9 cellular contexts compared by ENCODE assay signal in genomic region chr6:127342296-127342945, GRCh38. TPM values are rescaled to one million over a fixed set of nuclear protein-coding genes. Genes with fewer than 3 reads are reported as not detected.
DNase-seq lines count a peak whose midpoint lies in the region; ATAC-seq and TF ChIP-seq lines count a peak whose summit lies in the region.
"Had no signal": no experiment of that assay in that cellular context is flagged by ENCODE, and none has a peak within 500 bp of the region (broad histone marks: within the 10 kb centered on the region; RNA-seq: fewer than 3 reads in every experiment).

No MANE protein-coding gene starts in this region.

- 20% methylated on average over 10 of the region's 10 CpGs for WGBS in suprapubic skin

- H3K27me3 ChIP-seq in BLaER1 (no peaks in the 10 kb centered on the region), suprapubic skin (no peaks in the 10 kb centered on the region)

- H3K4me3 ChIP-seq in BLaER1 (peak overlapping the region; percentile 78), suprapubic skin (peak overlapping the region; percentile 89)

- H3K9me3 ChIP-seq in BLaER1 (no peaks in the 10 kb centered on the region), suprapubic skin (no peaks in the 10 kb centered on the region)

- H3K36me3 Mint-ChIP-seq in WTC11, result no peaks in the 10 kb centered on the region
- H3K36me3 Mint-ChIP-seq in activated naive CD4-positive, alpha-beta T cell treated with anti-CD3 and anti-CD28 coated beads, Interleukin-2, amount 50 U/mL, for 72 hours, result peaks cover 0 to 7% of the 10 kb centered on the region in 2 donors

- no peak for TF ChIP-seq CTCF in WTC11 (IDR thresholded peaks at IDR 0.05)
- no peak for TF ChIP-seq CTCF in suprapubic skin (IDR thresholded peaks at IDR 0.05)

- no peak overlapping the region for H3K4me3 Mint-ChIP-seq in WTC11
- H3K4me3 Mint-ChIP-seq: nephron had no signal

- H3K27ac ChIP-seq in BLaER1, result peak overlapping the region; percentile 96
- peak overlapping the region; percentile 90 for H3K27ac ChIP-seq in suprapubic skin

- H3K4me2 ChIP-seq in BLaER1, result peak overlapping the region; percentile 88

- H3K9ac ChIP-seq in BLaER1, result peak overlapping the region; percentile 94

- POLR2A ChIA-PET in WTC11 (lab: Charles Lee), result no interaction called here

- H3K27ac Mint-ChIP-seq in WTC11, result no peak overlapping the region
- no peak overlapping the region for H3K27ac Mint-ChIP-seq in activated naive CD4-positive, alpha-beta T cell treated with anti-CD3 and anti-CD28 coated beads, Interleukin-2, amount 50 U/mL, for 72 hours

- TF ChIP-seq POLR2A in suprapubic skin (IDR thresholded peaks at IDR 0.05), result no peak

- peaks cover 13% of the 10 kb centered on the region; the same call in 1 of the 2 replicates for H3K36me3 ChIP-seq in BLaER1
- no peaks in the 10 kb centered on the region for H3K36me3 ChIP-seq in suprapubic skin

- H3K4me1 Mint-ChIP-seq in WTC11, result peaks cover 26% of the 10 kb centered on the region
- H3K4me1 Mint-ChIP-seq: nephron had no signal

- no peaks in the 10 kb centered on the region for H3K27me3 Mint-ChIP-seq in WTC11 (ENCODE audit: low read depth)

- peak; percentile 0 for ATAC-seq in HG03039 (IDR thresholded peaks at IDR 0.05; ENCODE audit: unreplicated experiment)
- ATAC-seq in WTC11, result peak; percentile 31
- no peak for ATAC-seq in HG02798 (IDR thresholded peaks at IDR 0.05; ENCODE audit: poor library complexity, unreplicated experiment)
- ATAC-seq in HG02763 (IDR thresholded peaks at IDR 0.05; ENCODE audit: unreplicated experiment), result no peak
- ATAC-seq in activated naive CD4-positive, alpha-beta T cell treated with anti-CD3 and anti-CD28 coated beads, Interleukin-2, amount 50 U/mL, for 72 hours, result no peak

- CTCF ChIA-PET in WTC11 (lab: Charles Lee), result interaction anchor here (0.9 to 1.1 kb wide), 3 partner anchors 76 to 174 kb away, joined by 3 to 7 read pairs (median 4); partner anchors contain the start of gene RNF146

- H3K4me1 ChIP-seq in BLaER1, result peaks cover 36% of the 10 kb centered on the region
- peaks cover 41% of the 10 kb centered on the region for H3K4me1 ChIP-seq in suprapubic skin

- H3K9me3 Mint-ChIP-seq in WTC11, result peaks cover 4% of the 10 kb centered on the region
- H3K9me3 Mint-ChIP-seq in activated naive CD4-positive, alpha-beta T cell treated with anti-CD3 and anti-CD28 coated beads, Interleukin-2, amount 50 U/mL, for 72 hours, result peaks cover 0 to 4% of the 10 kb centered on the region in 2 donors

- DNase-seq in WTC11 (ENCODE audit: low spot score) (no peak), iPS-NIHi11 (ENCODE audit: low spot score) (peak; percentile 15), suprapubic skin (ENCODE audit: low spot score in 2 of 2) (no peak)
- no peak for DNase-seq in activated naive CD4-positive, alpha-beta T cell treated with anti-CD3 and anti-CD28 coated beads, Interleukin-2, amount 50 U/mL, for 72 hours (ENCODE audit: low spot score in 2 of 2)

- H4K20me1 ChIP-seq in BLaER1, result peaks cover 40% of the 10 kb centered on the region

- no peak for TF ChIP-seq EP300 in suprapubic skin (IDR thresholded peaks at IDR 0.05)

TF ChIP-seq in WTC11, 78 proteins besides CTCF, POLR2A, EP300 and RAD21:
- TF ChIP-seq TEAD4 (CRISPR knock-in tag; IDR thresholded peaks at IDR 0.05) (0 out of 2 replicates have a peak, but pooled peaks have one; percentile 29), HMGXB4 (CRISPR knock-in tag; IDR thresholded peaks at IDR 0.05) (no peak), PREB (CRISPR knock-in tag; IDR thresholded peaks at IDR 0.05; ENCODE audit: borderline replicate concordance) (no peak), NR3C1 (CRISPR knock-in tag; conservative IDR thresholded peaks at IDR 0.05; ENCODE audit: low read depth) (no peak)
TF ChIP-seq in WTC11: peak in this region for 1.

RNA-seq across cellular contexts. Expression of gene ECHDC1, which starts 1.0 kb away (rescaled TPM):
- total RNA-seq in WTC11 (2021) (43.1 to 60.0 TPM (median 44.3 TPM) in 3 replicates), suprapubic skin (10 to 100 TPM; 23.9 to 42.6 (median 38.0) TPM)
- 10 to 100 TPM; 47.9 to 56.6 TPM for total RNA-seq in activated naive CD4-positive, alpha-beta T cell treated with anti-CD3 and anti-CD28 coated beads, Interleukin-2, amount 50 U/mL, for 72 hours

Comparison
In these comparisons a context has a peak if more than half of its experiments do, and no peak if none do; other contexts are left out.
1. ATAC-seq: peak in HG03039 (single experiment) and WTC11 (single experiment); none in HG02798 (single experiment), HG02763 (single experiment) and activated naive CD4-positive, alpha-beta T cell treated with anti-CD3 and anti-CD28 coated beads, Interleukin-2, amount 50 U/mL, for 72 hours (0 of 2).